In the genomic region with DNA sequence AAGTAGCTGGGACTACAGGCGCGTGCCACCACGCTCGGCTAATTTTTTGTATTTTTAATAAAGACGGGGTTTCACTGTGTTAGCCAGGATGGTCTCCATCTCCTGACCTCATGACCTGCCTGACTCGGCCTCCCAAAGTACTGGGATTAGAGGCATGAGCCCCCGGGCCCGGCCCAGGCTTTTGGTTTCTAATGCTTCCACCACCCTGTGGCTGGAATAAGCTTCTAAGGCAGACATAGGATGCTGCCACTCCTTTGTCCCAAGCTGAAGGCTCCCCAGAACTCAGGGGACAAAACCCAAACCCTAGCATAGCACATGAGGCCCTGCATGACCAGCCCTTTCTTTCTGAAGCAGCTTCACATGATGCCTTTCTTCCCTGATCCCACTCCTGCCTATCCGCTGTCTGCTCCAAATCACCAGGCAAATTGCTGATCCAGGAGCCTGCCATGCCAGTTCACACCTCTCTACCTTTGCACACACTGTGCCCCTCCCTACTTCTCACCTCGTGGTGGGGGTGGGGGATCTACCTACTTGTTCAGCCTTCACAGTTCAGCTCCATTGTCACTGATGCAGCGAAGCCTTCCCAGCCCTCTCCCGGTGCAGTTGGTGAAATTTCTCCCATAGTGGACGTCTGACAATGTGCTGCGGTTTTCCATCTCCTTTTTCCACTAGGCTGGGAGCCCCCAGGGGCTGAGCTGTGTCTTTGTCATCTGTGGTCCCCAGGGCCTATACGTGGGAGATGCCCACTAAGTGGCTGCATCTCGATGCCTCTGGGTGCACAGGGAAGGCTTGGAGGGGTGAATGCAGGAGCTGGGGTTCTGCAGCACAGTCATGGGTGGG, we compare ENCODE assay signal across 19 cellular contexts. TPM values are rescaled to one million over a fixed set of nuclear protein-coding genes. Genes with fewer than 3 reads are reported as not detected.
DNase-seq lines count a peak whose midpoint lies in the region; ATAC-seq, FAIRE-seq and TF ChIP-seq lines count a peak whose summit lies in the region.
"Had no signal": no experiment of that assay in that cellular context is flagged by ENCODE, and none has a peak within 500 bp of the region (broad histone marks: within the 10 kb centered on the region; RNA-seq: fewer than 3 reads in every experiment).

No MANE protein-coding gene starts in this region.

- DNase-seq in EL: peak; percentile 60
- peak; percentile 76 for DNase-seq in M059J (ENCODE audit: low read depth)
- no peak for DNase-seq in H1 (ENCODE audit: low read depth in 1 of 2, low spot score in 2 of 2)
- DNase-seq in osteoblast (ENCODE audit: insufficient read length, low spot score, missing footprints): peak; percentile 87
- DNase-seq in Calu3: no peak
- no peak for DNase-seq in stimulated activated CD4-positive, alpha-beta T cell treated with anti-CD3 and anti-CD28 coated beads, Interleukin-12 subunit alpha, Interleukin-12 subunit beta, amount 100 ng/mL, for 4 hours
- DNase-seq: COR-L47, H9, NCI-H1105 treated with DMSO at 0.1 percent for 48 hours, NCI-H1694, NCI-H2081 treated with DMSO at 0.1 percent for 48 hours, NCI-H510A treated with DMSO at 0.1 percent for 48 hours, NCI-H774, SIG-M5 had no signal

- no peaks in the 10 kb centered on the region for H3K9me3 Mint-ChIP-seq in Calu3 (ENCODE audit: low read depth, unreplicated experiment)
- H3K9me3 Mint-ChIP-seq: H9; T-helper 1 cell treated with Interleukin-12 subunit alpha and Interleukin-12 subunit beta and Interleukin-4 antibody, amounts not matched to agents 30 μg/mL and 1 μg/mL, for 36 hours had no signal

- TF ChIP-seq CTCF in H1 (IDR thresholded peaks at IDR 0.05; ENCODE audit: control extremely low read depth in 1 of 3, insufficient read depth in 1 of 3, low read depth in 1 of 3, low read length in 3 of 3): no peak
- TF ChIP-seq CTCF in osteoblast (IDR thresholded peaks at IDR 0.05; ENCODE audit: extremely low read depth, low read depth, low read length): no peak
- no peak for TF ChIP-seq CTCF in Calu3 (IDR thresholded peaks at IDR 0.05; ENCODE audit: unreplicated experiment)

- peak overlapping the region; percentile 43 for H4K8ac ChIP-seq in H1 (ENCODE audit: extremely low read depth, insufficient read depth, low read length)

- H3K27ac Mint-ChIP-seq in Calu3 (ENCODE audit: unreplicated experiment): no peak overlapping the region
- H3K27ac Mint-ChIP-seq: H9; T-helper 1 cell treated with Interleukin-12 subunit alpha and Interleukin-12 subunit beta and Interleukin-4 antibody, amounts not matched to agents 30 μg/mL and 1 μg/mL, for 36 hours had no signal

- H3K4me2 ChIP-seq in H1 (ENCODE audit: insufficient read depth in 1 of 2, low read depth in 2 of 2, low read length in 2 of 2) (no peak overlapping the region), osteoblast (ENCODE audit: insufficient read depth, low read length) (peak overlapping the region; percentile 45)

- H2AK5ac ChIP-seq in H1 (ENCODE audit: low read depth, low read length): no peak overlapping the region

- H2AFZ ChIP-seq in H1 (ENCODE audit: low read length) (no peak overlapping the region), osteoblast (ENCODE audit: low read length) (no peak overlapping the region)

- CTCF ChIA-PET in H1 (lab: Charles Lee; ENCODE audit: partially characterized antibody): interaction anchor here (0.6 to 12.3 kb wide), 20 partner anchors 10 to 461 kb away, joined by 3 to 113 read pairs (median 4); no protein-coding TSS in a partner anchor
- CTCF ChIA-PET in Calu3 (lab: Charles Lee): no interaction called here

- H3K27me3 Mint-ChIP-seq in Calu3 (ENCODE audit: unreplicated experiment): no peaks in the 10 kb centered on the region

- no peak overlapping the region for H2BK15ac ChIP-seq in H1 (ENCODE audit: low read length)

- H4K5ac ChIP-seq in H1 (ENCODE audit: insufficient read length, low read depth, low read length): no peak overlapping the region

- H3K79me2 ChIP-seq in H1 (ENCODE audit: control insufficient read depth in 1 of 2, insufficient read depth in 2 of 2, low read length in 2 of 2) (no peaks in the 10 kb centered on the region), osteoblast (ENCODE audit: insufficient read depth, low read length) (no peaks in the 10 kb centered on the region)

- peaks cover 16% of the 10 kb centered on the region for H3K36me3 Mint-ChIP-seq in Calu3 (ENCODE audit: insufficient read depth, unreplicated experiment)

- intact Hi-C loops in Calu3 (cut with micrococcal nuclease; ENCODE audit: unreplicated experiment): no loop called here

- H3K4me3 Mint-ChIP-seq in Calu3 (ENCODE audit: low read depth, unreplicated experiment): no peak overlapping the region
- H3K4me3 Mint-ChIP-seq: H9; T-helper 1 cell treated with Interleukin-12 subunit alpha and Interleukin-12 subunit beta and Interleukin-4 antibody, amounts not matched to agents 30 μg/mL and 1 μg/mL, for 36 hours had no signal

- peaks cover 3% of the 10 kb centered on the region for H3K23me2 ChIP-seq in H1 (ENCODE audit: low read depth, low read length)

- no peak overlapping the region for H3K27ac ChIP-seq in H1 (ENCODE audit: low read depth, low read length)
- no peak overlapping the region for H3K27ac ChIP-seq in osteoblast (ENCODE audit: low read depth, low read length)
- H3K27ac ChIP-seq: RWPE1 had no signal

- ATAC-seq in GM19351 (IDR thresholded peaks at IDR 0.05; ENCODE audit: unreplicated experiment) (no peak), GM21390 (IDR thresholded peaks at IDR 0.05; ENCODE audit: unreplicated experiment) (no peak)

- no peak overlapping the region for H2BK20ac ChIP-seq in H1 (ENCODE audit: low read length)

- peaks cover 0 to 1% of the 10 kb centered on the region in 2 experiments for H4K20me1 ChIP-seq in H1 (replicated peaks in 1 of 2; ENCODE audit: control insufficient read depth in 1 of 2, insufficient read depth in 2 of 2, low read length in 2 of 2)
- no peaks in the 10 kb centered on the region for H4K20me1 ChIP-seq in osteoblast (ENCODE audit: insufficient read depth, low read length)

- H2BK12ac ChIP-seq in H1 (ENCODE audit: low read depth, low read length): peak overlapping the region; percentile 60; the same call in 1 of the 2 replicates

- H3K79me1 ChIP-seq in H1 (ENCODE audit: low read depth, low read length): peaks cover 7% of the 10 kb centered on the region

- H3K4me1 Mint-ChIP-seq in Calu3 (ENCODE audit: low read depth, unreplicated experiment): peaks cover 22% of the 10 kb centered on the region

- no peak overlapping the region for H3K14ac ChIP-seq in H1 (ENCODE audit: insufficient read length)

- H3K9ac ChIP-seq in H1 (replicated peaks in 1 of 4; ENCODE audit: extremely low read depth in 1 of 4, low read depth in 3 of 4, low read length in 3 of 4): no peak overlapping the region

- H3K23ac ChIP-seq in H1 (ENCODE audit: insufficient read length): no peak overlapping the region

- H3K4me1 ChIP-seq in H1 (replicated peaks in 1 of 4; ENCODE audit: control insufficient read depth in 3 of 4, insufficient read depth in 4 of 4, low read length in 3 of 4) (peaks cover 10 to 23% (median 18%) of the 10 kb centered on the region in 4 experiments), osteoblast (ENCODE audit: insufficient read depth, low read length) (peaks cover 12% of the 10 kb centered on the region)

- no peak for FAIRE-seq in H1 (lab: Jason Lieb, UNC)
- FAIRE-seq: GM12891 had no signal

- H2BK5ac ChIP-seq in H1 (ENCODE audit: low read depth, low read length): peak overlapping the region; percentile 18; the same call in 1 of the 2 replicates

- no peak for TF ChIP-seq POLR2A in H1 (IDR thresholded peaks at IDR 0.05; ENCODE audit: control extremely low read depth in 1 of 2, low read depth in 2 of 2, low read length in 2 of 2)

- no peak overlapping the region for H2BK120ac ChIP-seq in H1 (replicated peaks; ENCODE audit: low read depth, low read length)

- no peaks in the 10 kb centered on the region; a peak in 1 of 8 replicates for H3K36me3 ChIP-seq in H1 (ENCODE audit: control insufficient read depth in 2 of 4, insufficient read depth in 4 of 4, low read length in 3 of 4)
- H3K36me3 ChIP-seq in osteoblast (ENCODE audit: insufficient read depth, low read length): no peaks in the 10 kb centered on the region

- no peak overlapping the region for H3K56ac ChIP-seq in H1 (replicated peaks; ENCODE audit: insufficient read length, low read depth, low read length)

- no peak for TF ChIP-seq EP300 in H1 (IDR thresholded peaks at IDR 0.05; ENCODE audit: borderline replicate concordance in 1 of 2, low read depth in 2 of 2, low read length in 2 of 2)

- H3K9me3 ChIP-seq in H1 (ENCODE audit: insufficient read depth in 2 of 2, low read depth in 1 of 2, low read length in 1 of 2): no peaks in the 10 kb centered on the region
- H3K9me3 ChIP-seq in osteoblast (ENCODE audit: low read depth, low read length): no peaks in the 10 kb centered on the region

- POLR2A ChIA-PET in H1 (lab: Charles Lee; ENCODE audit: partially characterized antibody): interaction anchor here (0.7 to 0.8 kb wide), 3 partner anchors 12 to 83 kb away, joined by 3 to 4 read pairs (median 3); no protein-coding TSS in a partner anchor

- no TSS peak for BruUV-seq in Calu3 (replicated peaks; lab: Mats Ljungman, UMichigan)

- H3K4ac ChIP-seq in H1 (replicated peaks; ENCODE audit: insufficient read length, low read depth, low read length): no peak overlapping the region

- H3K27me3 ChIP-seq in H1 (replicated peaks in 1 of 4; ENCODE audit: control insufficient read depth in 3 of 4, extremely low read depth in 1 of 4, insufficient read depth in 3 of 4, low read length in 3 of 4): peaks cover 2 to 17% (median 13%) of the 10 kb centered on the region in 4 experiments
- peaks cover 5% of the 10 kb centered on the region for H3K27me3 ChIP-seq in osteoblast (ENCODE audit: insufficient read depth, low read length)

- H3K4me3 ChIP-seq in H1 (ENCODE audit: extremely low read depth in 1 of 4, insufficient read depth in 2 of 4, low read depth in 3 of 4, low read length in 4 of 4) (no peak overlapping the region), osteoblast (ENCODE audit: insufficient read depth, low read length) (no peak overlapping the region)

- TF ChIP-seq RAD21 in H1 (IDR thresholded peaks at IDR 0.05 in 1 of 2, conservative IDR thresholded peaks at IDR 0.05 in 1 of 2; ENCODE audit: low read depth in 2 of 2, low read length in 2 of 2): no peak

- no peak overlapping the region for H4K91ac ChIP-seq in H1 (replicated peaks; ENCODE audit: insufficient read length, low read length)

- H3K18ac ChIP-seq in H1 (ENCODE audit: extremely low read depth, low read length): peak overlapping the region; percentile 55

- WGBS in H1 (ENCODE audit: extremely low coverage in 1 of 2, insufficient coverage in 1 of 2, insufficient read length in 1 of 2, insufficient replicate concordance in 2 of 2, low coverage in 1 of 2, low lambda C conversion rate in 2 of 2, missing lambda C conversion rate in 1 of 2), 2 experiments: 86% methylated on average over 16 of the region's 16 CpGs; no CpG with 5 or more reads in 1 of the 2 experiments

RNA-seq across cellular contexts. Expression of a gene that starts 6.9 kb away (rescaled TPM):
- total RNA-seq in M059J (2014; rRNA removed; shearing (Covaris generic)): 3.3 and 3.4 TPM in 2 replicates
- 41.8 and 55.3 TPM in 2 replicates for total RNA-seq in H1 (2021; fragmentation: NEBNext Ultra II Directional; extraction: Animal tissue kit (Norgen Biotek cat#: 25700))
- 33.8 and 57.0 TPM in 2 replicates for polyA plus RNA-seq in H1 (2011; rRNA removed)
- 41.3 TPM for polyA plus RNA-seq in H1 (2011; cell fraction: cytosol; rRNA removed)
- 84.9 TPM for polyA plus RNA-seq in H1 (2011; cell fraction: nucleus; rRNA removed)
- 23.1 to 40.3 TPM (median 37.9 TPM) in 4 replicates for polyA plus RNA-seq in H1 (2012, experiment 1 of 2)
- polyA plus RNA-seq in H1 (2012, experiment 2 of 2): 38.4 TPM
- 29.7 TPM for polyA plus RNA-seq in H1 (2013, experiment 1 of 2)
- 33.1 TPM for polyA plus RNA-seq in H1 (2013, experiment 2 of 2)
- 39.2 and 41.2 TPM in 2 replicates for polyA minus RNA-seq in H1 (2011; rRNA and poly(A)+ RNA removed)
- 79.9 TPM for polyA minus RNA-seq in H1 (2011; cell fraction: cytosol; rRNA and poly(A)+ RNA removed)
- 57.9 TPM for polyA minus RNA-seq in H1 (2011; cell fraction: nucleus; rRNA and poly(A)+ RNA removed)
- total RNA-seq in osteoblast: 9.4 and 16.2 TPM in 2 replicates
- 37.9 and 54.5 TPM in 2 replicates for total RNA-seq in Calu3 (2022)

RNA-seq across cellular contexts. Expression of a gene that starts 12.5 kb away (rescaled TPM):
- 13.8 and 14.3 TPM in 2 replicates for total RNA-seq in M059J (2014; rRNA removed; shearing (Covaris generic))
- total RNA-seq in H1 (2021; fragmentation: NEBNext Ultra II Directional; extraction: Animal tissue kit (Norgen Biotek cat#: 25700)): 24.4 and 26.5 TPM in 2 replicates
- polyA plus RNA-seq in H1 (2011; rRNA removed): 24.2 and 28.2 TPM in 2 replicates
- 31.6 TPM for polyA plus RNA-seq in H1 (2011; cell fraction: cytosol; rRNA removed)
- 39.5 TPM for polyA plus RNA-seq in H1 (2011; cell fraction: nucleus; rRNA removed)
- polyA plus RNA-seq in H1 (2012, experiment 1 of 2): 18.0 to 37.4 TPM (median 33.6 TPM) in 4 replicates
- polyA plus RNA-seq in H1 (2012, experiment 2 of 2): 33.1 TPM
- 25.0 TPM for polyA plus RNA-seq in H1 (2013, experiment 1 of 2)
- polyA plus RNA-seq in H1 (2013, experiment 2 of 2): 25.4 TPM
- polyA minus RNA-seq in H1 (2011; rRNA and poly(A)+ RNA removed): 23.2 and 34.1 TPM in 2 replicates
- 14.5 TPM for polyA minus RNA-seq in H1 (2011; cell fraction: cytosol; rRNA and poly(A)+ RNA removed)
- 27.7 TPM for polyA minus RNA-seq in H1 (2011; cell fraction: nucleus; rRNA and poly(A)+ RNA removed)
- total RNA-seq in osteoblast (23.5 and 25.6 TPM in 2 replicates), Calu3 (2022) (45.9 and 46.8 TPM in 2 replicates)

Comparison
In these comparisons a context has a peak if more than half of its experiments do, and no peak if none do; other contexts are left out.
1. DNase-seq: peak in EL (single experiment), M059J (single experiment) and osteoblast (single experiment); none in H1 (0 of 2), Calu3 (single experiment) and stimulated activated CD4-positive, alpha-beta T cell treated with anti-CD3 and anti-CD28 coated beads, Interleukin-12 subunit alpha, Interleukin-12 subunit beta, amount 100 ng/mL, for 4 hours (single experiment).